28 cellular contexts compared by ENCODE assay signal in genomic region chr9:78215706-78216105, GRCh38. TPM values are rescaled to one million over a fixed set of nuclear protein-coding genes. Genes with fewer than 3 reads are reported as not detected.
DNase-seq lines count a peak whose midpoint lies in the region; FAIRE-seq and TF ChIP-seq lines count a peak whose summit lies in the region.
"Had no signal": no experiment of that assay in that cellular context is flagged by ENCODE, and none has a peak within 500 bp of the region (broad histone marks: within the 10 kb centered on the region; RNA-seq: fewer than 3 reads in every experiment).

No MANE protein-coding gene starts in this region.

- H3K4me3 ChIP-seq in fibroblast of the aortic adventitia (ENCODE audit: low read depth, low read length), result no peak overlapping the region
- H3K4me3 ChIP-seq: GM23338, K562, testis, vagina had no signal

- no peak for FAIRE-seq in urothelium cell line (lab: Jason Lieb, UNC)
- FAIRE-seq: K562 had no signal

- TF ChIP-seq CTCF in fibroblast of the aortic adventitia (IDR thresholded peaks at IDR 0.05; ENCODE audit: insufficient read depth, low read length), result no peak

- DNase-seq in GM03348 (ENCODE audit: low spot score) (peak; percentile 35), amniotic epithelial cell (ENCODE audit: low read depth) (peak; percentile 45), fibroblast of the aortic adventitia (ENCODE audit: low read depth) (peak; percentile 15), urothelium cell line (ENCODE audit: low spot score) (peak; percentile 12), NCI-H69 (lab: John Stamatoyannopoulos, UW) (no peak), ecto neural progenitor cell (ENCODE audit: low spot score) (no peak), ureter (ENCODE audit: low spot score) (no peak)
- DNase-seq: activated CD4-positive, alpha-beta T cell treated with anti-CD3 and anti-CD28 coated beads, Interleukin-2, amount 50 U/mL, for 4 hours; activated CD8-positive, alpha-beta memory T cell treated with anti-CD3 and anti-CD28 coated beads, Interleukin-2, amount 10 ng/mL, durations not matched to agents 7 days and 5 days; activated gamma-delta T cell; activated naive CD8-positive, alpha-beta T cell treated with anti-CD3 and anti-CD28 coated beads for 36 hours; activated T-cell treated with anti-CD3 and anti-CD28 coated beads, Interleukin-2, amount 50 U/mL, for 4 hours; Caco-2; GDM1; hypothalamus; left colon; mammary epithelial cell; NCI-H1105; NCI-H2029; NCI-H526; PC-3; stimulated activated CD4-positive, alpha-beta T cell treated with anti-CD3 and anti-CD28 coated beads, Interleukin-2, amount 100 ng/mL, for 24 hours; stimulated activated naive CD8-positive, alpha-beta T cell treated with anti-CD3 and anti-CD28 coated beads, Interleukin-15, Interleukin-2, amounts not matched to agents 100 U/mL and 50 U/mL, for 24 hours; T-helper 2 cell; testis had no signal

RNA-seq across cellular contexts. Expression of gene CEP78, which starts 20.2 kb away (rescaled TPM):
- 11.5 and 24.1 TPM in 2 replicates for total RNA-seq in fibroblast of the aortic adventitia (ENCODE audit: low replicate concordance)
- 10.2 TPM for total RNA-seq in ureter

Comparison
In these comparisons a context has a peak if more than half of its experiments do, and no peak if none do; other contexts are left out.
1. DNase-seq: peak in GM03348 (single experiment), amniotic epithelial cell (single experiment), fibroblast of the aortic adventitia (single experiment) and urothelium cell line (single experiment); none in NCI-H69 (single experiment), ecto neural progenitor cell (single experiment) and ureter (single experiment).